In genomic region chr15:36191459-36191858, GRCh38 we compare ENCODE assay signal across 32 cellular contexts.
A peak's percentile ranks its signal among the peaks of the same experiment; 100 is the strongest.
DNase-seq lines count a peak whose midpoint lies in the region; ATAC-seq, FAIRE-seq and TF ChIP-seq lines count a peak whose summit lies in the region.
"Had no signal": no experiment of that assay in that cellular context is flagged by ENCODE, and none has a peak within 500 bp of the region (broad histone marks: within the 10 kb centered on the region; RNA-seq: fewer than 3 reads in every experiment).

No MANE protein-coding gene starts in this region.

- H3K4me3 Mint-ChIP-seq in mesothelial cell of epicardium: no peak overlapping the region
- H3K4me3 Mint-ChIP-seq: B cell; CD14-positive monocyte; CD4-positive, alpha-beta memory T cell; CD4-positive, alpha-beta T cell; CD4-positive, CD25-positive, alpha-beta regulatory T cell; CD8-positive, alpha-beta memory T cell; CD8-positive, alpha-beta T cell had no signal

- 0 out of 2 replicates have a peak, but pooled peaks cover 16% of the 10 kb centered on the region for H3K9me3 ChIP-seq in SK-N-SH
- H3K9me3 ChIP-seq: A549, BE2C, BLaER1, Caco-2 had no signal

- H3K4me3 ChIP-seq in SK-N-SH (ENCODE audit: low read depth in 2 of 2, low read length in 1 of 2): no peak overlapping the region
- H3K4me3 ChIP-seq: A549; BLaER1; BLaER1 treated with 17β-estradiol and CSF1 and Interleukin-3, amounts not matched to agents 10 nM and 100 nM had no signal

- no peak for TF ChIP-seq EP300 in SK-N-SH (IDR thresholded peaks at IDR 0.05; ENCODE audit: borderline replicate concordance in 1 of 2, low read depth in 1 of 2, low read length in 1 of 2)

- no peaks in the 10 kb centered on the region for H3K36me3 ChIP-seq in SK-N-SH (replicated peaks in 1 of 2; ENCODE audit: control insufficient read depth in 1 of 2, insufficient read depth in 2 of 2, low read length in 1 of 2)
- H3K36me3 ChIP-seq: BE2C; BLaER1; BLaER1 treated with 17β-estradiol and CSF1 and Interleukin-3, amounts not matched to agents 10 nM and 100 nM had no signal

- no peak overlapping the region for H3K27ac ChIP-seq in SK-N-SH (ENCODE audit: low read depth in 2 of 2, low read length in 1 of 2)
- H3K27ac ChIP-seq: 22Rv1; A549; BLaER1; BLaER1 treated with 17β-estradiol and CSF1 and Interleukin-3, amounts not matched to agents 10 nM and 100 nM; C4-2B had no signal

- CTCF ChIA-PET in SK-N-SH (lab: Yijun Ruan, JAX): interaction anchor here (1.3 kb wide), 1 partner anchor 317 kb away, joined by 3 read pairs; no protein-coding TSS in a partner anchor

- no peaks in the 10 kb centered on the region for H4K20me1 ChIP-seq in SK-N-SH (ENCODE audit: insufficient read depth)
- H4K20me1 ChIP-seq: BLaER1; BLaER1 treated with 17β-estradiol and CSF1 and Interleukin-3, amounts not matched to agents 10 nM and 100 nM had no signal

- H3K9me3 Mint-ChIP-seq in mesothelial cell of epicardium: peaks cover 24% of the 10 kb centered on the region
- H3K9me3 Mint-ChIP-seq: CD4-positive, alpha-beta T cell had no signal

- H3K4me1 Mint-ChIP-seq in mesothelial cell of epicardium: no peaks in the 10 kb centered on the region
- H3K4me1 Mint-ChIP-seq: B cell; CD14-positive monocyte; CD4-positive, alpha-beta memory T cell; CD4-positive, CD25-positive, alpha-beta regulatory T cell; CD8-positive, alpha-beta memory T cell had no signal

- peaks cover 2% of the 10 kb centered on the region for H3K36me3 Mint-ChIP-seq in mesothelial cell of epicardium
- H3K36me3 Mint-ChIP-seq: CD14-positive monocyte; CD4-positive, CD25-positive, alpha-beta regulatory T cell; CD8-positive, alpha-beta memory T cell; CD8-positive, alpha-beta T cell had no signal

- peak; percentile 40 for FAIRE-seq in G401.6 (lab: Jason Lieb, UNC)
- FAIRE-seq: A549, D721Med had no signal

- H3K79me2 ChIP-seq in SK-N-SH (ENCODE audit: insufficient read depth): no peaks in the 10 kb centered on the region

- DNase-seq in SK-N-SH (no peak), mesothelial cell of epicardium (ENCODE audit: low spot score in 2 of 2, unreplicated experiment in 2 of 2) (no peak)
- DNase-seq: 8988T; ACHN; AML-193; BE2C; C1 segment of cervical spinal cord; Caco-2; Calu3; CD4-positive, alpha-beta memory T cell; CD4-positive, alpha-beta T cell; CD4-positive, CD25-positive, alpha-beta regulatory T cell; CD8-positive, alpha-beta memory T cell; CD8-positive, alpha-beta T cell; COR-L47; DMS 273 treated with DMSO at 0.1 percent for 48 hours; DMS153; DMS53; DMS79; DMS79 treated with DMSO at 0.1 percent for 48 hours; DND-41; EL had no signal

- H3K27me3 Mint-ChIP-seq in mesothelial cell of epicardium (ENCODE audit: low read depth): no peaks in the 10 kb centered on the region
- H3K27me3 Mint-ChIP-seq: B cell; CD4-positive, alpha-beta memory T cell; CD4-positive, alpha-beta T cell; CD4-positive, CD25-positive, alpha-beta regulatory T cell; CD8-positive, alpha-beta memory T cell had no signal

- no peak for ATAC-seq in SK-N-SH treated with all-trans-retinoic acid at 6 μM for 48 hours
- ATAC-seq: A549; CD8-positive, alpha-beta T cell had no signal

- H3F3A ChIP-seq in SK-N-SH (replicated peaks; ENCODE audit: insufficient read depth): peaks cover 4% of the 10 kb centered on the region

- no peak overlapping the region for H3K4me2 ChIP-seq in SK-N-SH
- H3K4me2 ChIP-seq: A549; BLaER1; BLaER1 treated with 17β-estradiol and CSF1 and Interleukin-3, amounts not matched to agents 10 nM and 100 nM had no signal

- POLR2A ChIA-PET in SK-N-SH (lab: Yijun Ruan, JAX): no interaction called here

- no peaks in the 10 kb centered on the region for H3K4me1 ChIP-seq in SK-N-SH (ENCODE audit: control insufficient read depth in 1 of 2, insufficient read depth in 2 of 2, low read depth in 1 of 2, low read length in 1 of 2)
- H3K4me1 ChIP-seq: A549, BE2C, BLaER1, Caco-2 had no signal

- H3K27me3 ChIP-seq in SK-N-SH (ENCODE audit: insufficient read depth): no peaks in the 10 kb centered on the region
- H3K27me3 ChIP-seq: BE2C; BLaER1; BLaER1 treated with 17β-estradiol and CSF1 and Interleukin-3, amounts not matched to agents 10 nM and 100 nM had no signal

- H3K9ac ChIP-seq in SK-N-SH: no peak overlapping the region
- H3K9ac ChIP-seq: BLaER1; BLaER1 treated with 17β-estradiol and CSF1 and Interleukin-3, amounts not matched to agents 10 nM and 100 nM had no signal

- H3K27ac Mint-ChIP-seq in mesothelial cell of epicardium: no peak overlapping the region
- H3K27ac Mint-ChIP-seq: B cell; CD14-positive monocyte; CD4-positive, alpha-beta memory T cell; CD4-positive, alpha-beta T cell; CD4-positive, CD25-positive, alpha-beta regulatory T cell; CD8-positive, alpha-beta memory T cell; CD8-positive, alpha-beta T cell had no signal

- TF ChIP-seq CTCF in SK-N-SH (IDR thresholded peaks at IDR 0.05) (no peak), mesothelial cell of epicardium (IDR thresholded peaks at IDR 0.05; ENCODE audit: unreplicated experiment) (no peak)

- H2AFZ ChIP-seq in SK-N-SH (ENCODE audit: low read depth): no peak overlapping the region

- no peaks in the 10 kb centered on the region for H3K9me2 ChIP-seq in SK-N-SH

- TF ChIP-seq RAD21 in SK-N-SH (IDR thresholded peaks at IDR 0.05; ENCODE audit: low read length): no peak

TF ChIP-seq in SK-N-SH treated with all-trans-retinoic acid at 6 μM for 48 hours, 23 proteins besides CTCF, POLR2A, EP300 and RAD21:
- TF ChIP-seq TCF4 (CRISPR knock-in tag; IDR thresholded peaks at IDR 0.05; ENCODE audit: borderline replicate concordance) (no peak), ISL1 (CRISPR knock-in tag; IDR thresholded peaks at IDR 0.05) (no peak), ZFP30 (CRISPR knock-in tag; IDR thresholded peaks at IDR 0.05) (peak; percentile 94)

TF ChIP-seq in SK-N-SH, 30 proteins besides CTCF, POLR2A, EP300 and RAD21:
- TF ChIP-seq TAF1 (IDR thresholded peaks at IDR 0.05; ENCODE audit: borderline replicate concordance, low read depth, low read length) (no peak), RCOR1 (IDR thresholded peaks at IDR 0.05; ENCODE audit: low read length) (no peak), RFX5 (IDR thresholded peaks at IDR 0.05; ENCODE audit: low read length) (no peak), PBX3 (IDR thresholded peaks at IDR 0.05) (no peak), TEAD4 (IDR thresholded peaks at IDR 0.05; ENCODE audit: borderline replicate concordance, insufficient read depth) (no peak), USF2 (IDR thresholded peaks at IDR 0.05; ENCODE audit: borderline replicate concordance, low read depth, low read length) (no peak), MXI1 (IDR thresholded peaks at IDR 0.05; ENCODE audit: low read depth, low read length) (no peak), GATA2 (CRISPR knock-in tag; IDR thresholded peaks at IDR 0.05) (no peak), ELF1 (IDR thresholded peaks at IDR 0.05) (no peak), GABPA (IDR thresholded peaks at IDR 0.05; ENCODE audit: low read depth) (no peak), ZBTB33 (IDR thresholded peaks at IDR 0.05; ENCODE audit: borderline replicate concordance, low read depth) (no peak), NRF1 (IDR thresholded peaks at IDR 0.05; ENCODE audit: low read depth, low read length) (no peak), SMC3 (IDR thresholded peaks at IDR 0.05; ENCODE audit: low read depth, low read length) (no peak), IRF3 (IDR thresholded peaks at IDR 0.05; ENCODE audit: low read depth, low read length) (no peak), FOXM1 (IDR thresholded peaks at IDR 0.05; ENCODE audit: low read depth) (no peak), SIN3A (IDR thresholded peaks at IDR 0.05; ENCODE audit: borderline replicate concordance, low read depth, low read length) (no peak), EZH2phosphoT487 (IDR thresholded peaks at IDR 0.05; ENCODE audit: borderline replicate concordance, low read depth) (no peak), CHD2 (IDR thresholded peaks at IDR 0.05; ENCODE audit: low read length, partially characterized antibody) (no peak)
TF ChIP-seq in SK-N-SH: peak in this region for 0.
